Comparison of ENCODE assay signal across 8 cellular contexts in genomic region chr4:48780867-48781219, GRCh38. TPM values are rescaled to one million over a fixed set of nuclear protein-coding genes. Genes with fewer than 3 reads are reported as not detected.
DNase-seq lines count a peak whose midpoint lies in the region; TF ChIP-seq lines count a peak whose summit lies in the region.

No MANE protein-coding gene starts in this region.

- intact Hi-C loops in activated T-helper 2 cell treated with anti-CD3 and anti-CD28 coated beads, Interferon-gamma antibody, Interleukin-2, Interleukin-4, amounts not matched to agents 10 μg/mL and 5 μg/mL and 100 μg/mL, durations not matched to agents 14 hours and 24 hours and 36 hours (cut with micrococcal nuclease) = loop anchor here (1.0 to 2.0 kb wide), 6 partner anchors 41 to 440 kb away; partner anchors contain the start of genes OCIAD1 and SLAIN2

- peaks cover 23% of the 10 kb centered on the region for H4K20me1 ChIP-seq in DOHH2 (ENCODE audit: control insufficient read depth, insufficient read depth, low read depth, low read length)

- H3K27ac Mint-ChIP-seq in activated T-helper 2 cell treated with anti-CD3 and anti-CD28 coated beads, Interferon-gamma antibody, Interleukin-2, Interleukin-4, amounts not matched to agents 10 μg/mL and 5 μg/mL and 100 μg/mL, durations not matched to agents 14 hours and 24 hours and 36 hours = peak overlapping the region; percentile 97

- H3K36me3 ChIP-seq in DOHH2 (ENCODE audit: control insufficient read depth, low read length) = peaks cover 9% of the 10 kb centered on the region

- H3K9me2 ChIP-seq in DOHH2 (replicated peaks; ENCODE audit: control insufficient read depth, low read length) = no peaks in the 10 kb centered on the region

- H3K36me3 Mint-ChIP-seq in activated T-helper 2 cell treated with anti-CD3 and anti-CD28 coated beads, Interferon-gamma antibody, Interleukin-2, Interleukin-4, amounts not matched to agents 10 μg/mL and 5 μg/mL and 100 μg/mL, durations not matched to agents 14 hours and 24 hours and 36 hours (ENCODE audit: low read depth) = peaks cover 5% of the 10 kb centered on the region

- H3K27ac ChIP-seq in DOHH2 (ENCODE audit: low read depth, low read length) = peak overlapping the region; percentile 13

- no peak for TF ChIP-seq CTCF in DOHH2 (IDR thresholded peaks at IDR 0.05; ENCODE audit: low read depth, low read length, poor library complexity, severe bottlenecking)
- TF ChIP-seq CTCF in retinal pigment epithelial cell (conservative IDR thresholded peaks at IDR 0.05; ENCODE audit: low read depth, low read length) = no peak
- TF ChIP-seq CTCF in GM20000 (IDR thresholded peaks at IDR 0.05; ENCODE audit: extremely low read depth, missing control alignments) = no peak
- TF ChIP-seq CTCF in GM10266 (IDR thresholded peaks at IDR 0.05; ENCODE audit: control insufficient read depth, insufficient read depth, low read depth, missing control alignments) = no peak

- H3K27me3 Mint-ChIP-seq in activated T-helper 2 cell treated with anti-CD3 and anti-CD28 coated beads, Interferon-gamma antibody, Interleukin-2, Interleukin-4, amounts not matched to agents 10 μg/mL and 5 μg/mL and 100 μg/mL, durations not matched to agents 14 hours and 24 hours and 36 hours (ENCODE audit: low read depth) = peaks cover 2% of the 10 kb centered on the region

- H3K9me3 Mint-ChIP-seq in activated T-helper 2 cell treated with anti-CD3 and anti-CD28 coated beads, Interferon-gamma antibody, Interleukin-2, Interleukin-4, amounts not matched to agents 10 μg/mL and 5 μg/mL and 100 μg/mL, durations not matched to agents 14 hours and 24 hours and 36 hours = no peaks in the 10 kb centered on the region

- H3K4me1 ChIP-seq in DOHH2 (ENCODE audit: control insufficient read depth, low read length) = peaks cover 42% of the 10 kb centered on the region

- peak overlapping the region; percentile 73 for H3K4me2 ChIP-seq in DOHH2 (ENCODE audit: low read length)

- H3K4me1 Mint-ChIP-seq in activated T-helper 2 cell treated with anti-CD3 and anti-CD28 coated beads, Interferon-gamma antibody, Interleukin-2, Interleukin-4, amounts not matched to agents 10 μg/mL and 5 μg/mL and 100 μg/mL, durations not matched to agents 14 hours and 24 hours and 36 hours (ENCODE audit: low read depth) = peaks cover 35% of the 10 kb centered on the region

- peaks cover 10% of the 10 kb centered on the region for H3F3A ChIP-seq in DOHH2 (ENCODE audit: control insufficient read depth, insufficient read depth)

- H3K4me3 ChIP-seq in DOHH2 (ENCODE audit: low read length) (peak overlapping the region; percentile 78), retinal pigment epithelial cell (ENCODE audit: low read length) (peak overlapping the region; percentile 70)

- H3K4me3 Mint-ChIP-seq in activated T-helper 2 cell treated with anti-CD3 and anti-CD28 coated beads, Interferon-gamma antibody, Interleukin-2, Interleukin-4, amounts not matched to agents 10 μg/mL and 5 μg/mL and 100 μg/mL, durations not matched to agents 14 hours and 24 hours and 36 hours (ENCODE audit: low read depth) = peak overlapping the region; percentile 89

- H3K9me3 ChIP-seq in DOHH2 (ENCODE audit: control insufficient read depth, insufficient read depth, low read length) = no peaks in the 10 kb centered on the region

- H3K79me2 ChIP-seq in DOHH2 (ENCODE audit: control insufficient read depth, low read length) = peaks cover 42% of the 10 kb centered on the region

- H3K27me3 ChIP-seq in DOHH2 (ENCODE audit: control insufficient read depth, low read length) = no peaks in the 10 kb centered on the region

- peak; percentile 46 for DNase-seq in NCI-H2196 (lab: John Stamatoyannopoulos, UW; ENCODE audit: unreplicated experiment)
- DNase-seq in activated T-helper 2 cell treated with anti-CD3 and anti-CD28 coated beads, Interferon-gamma antibody, Interleukin-2, Interleukin-4, amounts not matched to agents 10 μg/mL and 5 μg/mL and 100 μg/mL, durations not matched to agents 14 hours and 24 hours and 36 hours (ENCODE audit: low spot score) = peak; percentile 23
- peak; percentile 48 for DNase-seq in glomerular visceral epithelial cell (ENCODE audit: extremely low spot score)
- no peak for DNase-seq in retinal pigment epithelial cell (ENCODE audit: low read depth)
- DNase-seq in HuH-7.5 (ENCODE audit: low spot score) = no peak
- no peak for DNase-seq in GM20000 (ENCODE audit: low spot score)
- no peak for DNase-seq in GM10266 (ENCODE audit: extremely low spot score)

RNA-seq across cellular contexts. Expression of gene FRYL, which starts 0.8 kb away (rescaled TPM):
- 68.2 and 69.6 TPM in 2 replicates for total RNA-seq in activated T-helper 2 cell treated with anti-CD3 and anti-CD28 coated beads, Interferon-gamma antibody, Interleukin-2, Interleukin-4, amounts not matched to agents 10 μg/mL and 5 μg/mL and 100 μg/mL, durations not matched to agents 14 hours and 24 hours and 36 hours

RNA-seq across cellular contexts. Expression of gene OCIAD1, which starts 50.0 kb away (rescaled TPM):
- 114 and 116 TPM in 2 replicates for total RNA-seq in activated T-helper 2 cell treated with anti-CD3 and anti-CD28 coated beads, Interferon-gamma antibody, Interleukin-2, Interleukin-4, amounts not matched to agents 10 μg/mL and 5 μg/mL and 100 μg/mL, durations not matched to agents 14 hours and 24 hours and 36 hours

Comparison
In these comparisons a context has a peak if more than half of its experiments do, and no peak if none do; other contexts are left out.
1. DNase-seq: peak in NCI-H2196 (single experiment), activated T-helper 2 cell treated with anti-CD3 and anti-CD28 coated beads, Interferon-gamma antibody, Interleukin-2, Interleukin-4, amounts not matched to agents 10 μg/mL and 5 μg/mL and 100 μg/mL, durations not matched to agents 14 hours and 24 hours and 36 hours (single experiment) and glomerular visceral epithelial cell (single experiment); none in retinal pigment epithelial cell (single experiment), HuH-7.5 (single experiment), GM20000 (single experiment) and GM10266 (single experiment).